In the genomic region with DNA sequence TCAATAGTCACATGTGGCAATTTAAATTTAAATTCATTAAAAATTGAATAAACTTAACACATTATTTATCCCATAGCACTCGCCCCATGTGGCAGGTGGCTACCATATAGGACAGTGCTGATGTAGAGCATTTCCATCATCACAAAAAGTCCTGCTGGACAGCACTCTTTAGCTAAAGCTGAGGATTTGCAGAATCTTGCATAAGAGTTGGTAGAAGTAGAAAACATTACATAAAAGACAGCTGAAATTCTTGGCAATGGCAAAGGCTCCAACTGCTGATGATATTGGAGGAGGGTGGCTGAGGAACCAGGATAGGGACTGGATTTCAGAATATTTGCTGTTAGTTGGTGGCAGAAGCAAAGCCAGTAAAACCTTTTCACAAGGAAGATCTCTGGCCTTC, we compare ENCODE assay signal across 21 cellular contexts.
"Had no signal": no experiment of that assay in that cellular context is flagged by ENCODE, and none has a peak within 500 bp of the region (broad histone marks: within the 10 kb centered on the region; RNA-seq: fewer than 3 reads in every experiment).

No MANE protein-coding gene starts in this region.

- H3K36me3 Mint-ChIP-seq: stimulated activated effector memory CD8-positive, alpha-beta T cell treated with anti-CD3 and anti-CD28 coated beads, Interleukin-12 subunit alpha, Interleukin-12 subunit beta, amount 100 ng/mL, for 72 hours; type B pancreatic cell had no signal

- H3K9me3 Mint-ChIP-seq: immature natural killer cell, type B pancreatic cell had no signal

- ATAC-seq: left ventricle myocardium superior, lower lobe of right lung, psoas muscle, right cardiac atrium had no signal

- H3K27me3 Mint-ChIP-seq: naive thymus-derived CD8-positive, alpha-beta T cell; type B pancreatic cell had no signal

- H3K27ac Mint-ChIP-seq: stimulated activated effector memory CD8-positive, alpha-beta T cell treated with anti-CD3 and anti-CD28 coated beads, Interleukin-12 subunit alpha, Interleukin-12 subunit beta, amount 100 ng/mL, for 72 hours; type B pancreatic cell had no signal

- H3K4me3 Mint-ChIP-seq: immature natural killer cell; stimulated activated effector memory CD8-positive, alpha-beta T cell treated with anti-CD3 and anti-CD28 coated beads, Interleukin-12 subunit alpha, Interleukin-12 subunit beta, amount 100 ng/mL, for 72 hours; type B pancreatic cell had no signal

- DNase-seq: dorsolateral prefrontal cortex; effector CD4-positive, alpha-beta T cell; hypothalamus; immature natural killer cell; left ventricle myocardium superior; lower lobe of right lung; naive thymus-derived CD8-positive, alpha-beta T cell; occipital lobe; ovary; posterior cingulate gyrus; psoas muscle; right cardiac atrium; sigmoid colon; stimulated activated CD4-positive, alpha-beta T cell treated with anti-CD3 and anti-CD28 coated beads, Interleukin-2, amount 100 ng/mL, for 24 hours; stimulated activated CD4-positive, alpha-beta T cell treated with anti-CD3 and anti-CD28 coated beads, Interleukin-4, amount 100 ng/mL, for 24 hours; stimulated activated naive CD4-positive, alpha-beta T cell treated with Interleukin-2 at 50 U/mL for 16 hours; stomach; testis; tibial artery had no signal
